In the genomic region with DNA sequence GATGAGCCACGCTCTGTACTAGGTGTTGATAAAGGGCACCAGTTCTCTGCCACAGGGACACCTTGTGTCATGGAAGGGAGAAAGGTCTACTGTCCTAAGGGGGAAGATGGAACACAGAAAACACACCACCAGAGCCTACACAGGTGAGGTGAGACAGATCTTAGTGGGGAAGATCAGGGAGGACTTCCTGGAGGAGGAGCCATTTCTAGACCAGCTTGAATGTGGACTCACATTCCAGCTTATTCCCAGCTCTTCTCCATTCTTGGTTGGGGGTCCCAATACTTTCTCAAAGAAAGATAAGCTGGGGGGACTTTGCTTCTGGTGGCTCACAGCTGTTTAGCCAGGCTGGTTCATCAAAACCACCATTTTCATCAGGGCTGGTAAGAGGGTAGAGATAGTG, we compare ENCODE assay signal across 1 cellular context.
TF ChIP-seq lines count a peak whose summit lies in the region.

No MANE protein-coding gene starts in this region.

TF ChIP-seq in K562, 482 proteins besides CTCF, POLR2A, EP300 and RAD21 (continued from another document):
- TF ChIP-seq, protein P1, sequence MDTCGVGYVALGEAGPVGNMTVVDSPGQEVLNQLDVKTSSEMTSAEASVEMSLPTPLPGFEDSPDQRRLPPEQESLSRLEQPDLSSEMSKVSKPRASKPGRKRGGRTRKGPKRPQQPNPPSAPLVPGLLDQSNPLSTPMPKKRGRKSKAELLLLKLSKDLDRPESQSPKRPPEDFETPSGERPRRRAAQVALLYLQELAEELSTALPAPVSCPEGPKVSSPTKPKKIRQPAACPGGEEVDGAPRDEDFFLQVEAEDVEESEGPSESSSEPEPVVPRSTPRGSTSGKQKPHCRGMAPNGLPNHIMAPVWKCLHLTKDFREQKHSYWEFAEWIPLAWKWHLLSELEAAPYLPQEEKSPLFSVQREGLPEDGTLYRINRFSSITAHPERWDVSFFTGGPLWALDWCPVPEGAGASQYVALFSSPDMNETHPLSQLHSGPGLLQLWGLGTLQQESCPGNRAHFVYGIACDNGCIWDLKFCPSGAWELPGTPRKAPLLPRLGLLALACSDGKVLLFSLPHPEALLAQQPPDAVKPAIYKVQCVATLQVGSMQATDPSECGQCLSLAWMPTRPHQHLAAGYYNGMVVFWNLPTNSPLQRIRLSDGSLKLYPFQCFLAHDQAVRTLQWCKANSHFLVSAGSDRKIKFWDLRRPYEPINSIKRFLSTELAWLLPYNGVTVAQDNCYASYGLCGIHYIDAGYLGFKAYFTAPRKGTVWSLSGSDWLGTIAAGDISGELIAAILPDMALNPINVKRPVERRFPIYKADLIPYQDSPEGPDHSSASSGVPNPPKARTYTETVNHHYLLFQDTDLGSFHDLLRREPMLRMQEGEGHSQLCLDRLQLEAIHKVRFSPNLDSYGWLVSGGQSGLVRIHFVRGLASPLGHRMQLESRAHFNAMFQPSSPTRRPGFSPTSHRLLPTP (IDR thresholded peaks at IDR 0.05; ENCODE audit: borderline replicate concordance, extremely low read depth, insufficient read length): peak; percentile 23
- TF ChIP-seq ZNF766 (CRISPR knock-in tag; conservative IDR thresholded peaks at IDR 0.05) (no peak), BCOR (IDR thresholded peaks at IDR 0.05) (0 out of 2 replicates have a peak, but pooled peaks have one; percentile 19), FOXP1 (CRISPR knock-in tag; IDR thresholded peaks at IDR 0.05) (no peak)
